8 cellular contexts compared by ENCODE assay signal in the genomic region with DNA sequence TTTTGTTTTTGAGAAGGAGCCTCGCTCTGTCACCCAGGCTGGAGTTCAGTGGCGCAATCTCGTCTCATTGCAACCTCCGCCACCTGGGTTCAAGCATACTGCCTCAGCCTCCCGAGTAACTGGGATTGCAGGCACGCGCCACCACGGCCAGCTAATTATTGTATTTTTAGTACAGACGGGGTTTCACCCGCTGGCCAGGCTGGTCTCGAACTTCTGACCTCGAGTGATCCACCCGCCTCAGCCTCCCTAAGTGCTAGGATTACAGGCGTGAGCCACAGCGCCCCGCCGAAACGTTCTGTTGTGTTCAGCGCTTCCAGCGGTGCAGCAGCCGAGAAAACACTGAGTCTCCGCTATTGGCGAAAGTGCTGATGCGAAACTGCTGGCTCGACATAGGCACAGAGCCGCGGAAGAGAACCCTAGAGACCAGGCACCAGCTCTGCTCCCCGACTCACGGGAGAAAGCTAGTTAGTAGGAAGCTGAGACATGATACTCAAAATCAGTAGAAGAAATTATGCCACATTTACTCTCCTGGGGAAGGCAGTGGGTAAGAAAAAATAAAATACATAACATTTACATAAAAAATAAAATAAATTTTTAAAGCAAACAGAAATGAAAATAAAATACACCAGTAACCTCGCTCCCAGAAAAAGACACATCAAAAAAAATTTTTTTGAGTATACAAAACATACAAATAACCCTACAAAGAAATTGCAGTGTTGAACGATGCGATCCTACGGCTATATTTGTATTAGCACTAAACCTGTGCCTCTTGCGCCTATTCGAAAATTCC. TPM values are rescaled to one million over a fixed set of nuclear protein-coding genes. Genes with fewer than 3 reads are reported as not detected.
DNase-seq lines count a peak whose midpoint lies in the region; ATAC-seq and TF ChIP-seq lines count a peak whose summit lies in the region.

No MANE protein-coding gene starts in this region.

- 12% methylated on average over 35 of the region's 35 CpGs for WGBS in liver

- no peaks in the 10 kb centered on the region for H3K4me1 ChIP-seq in liver (ENCODE audit: control insufficient read depth in 4 of 4, insufficient read depth in 4 of 4, low read length in 3 of 4)

- peak in 1 of 2 donors; percentile 4 for TF ChIP-seq RAD21 in liver (IDR thresholded peaks at IDR 0.05)

- H3K27ac ChIP-seq in cingulate gyrus (ENCODE audit: low read depth, low read length) (peak overlapping the region; percentile 88), liver (ENCODE audit: low read depth in 1 of 2, low read length in 2 of 2) (peak overlapping the region; percentile 81 to 89)

- H3K36me3 ChIP-seq in liver (ENCODE audit: control insufficient read depth in 4 of 4, insufficient read depth in 3 of 4, low read depth in 1 of 4, low read length in 3 of 4): no peaks in the 10 kb centered on the region

- ATAC-seq in GM19025 (IDR thresholded peaks at IDR 0.05; ENCODE audit: low read depth, unreplicated experiment): peak; percentile 25
- ATAC-seq in HG03378 (IDR thresholded peaks at IDR 0.05; ENCODE audit: unreplicated experiment): peak; percentile 33

- H3K9ac ChIP-seq in liver (ENCODE audit: low read depth in 1 of 2, low read length in 2 of 2): peak overlapping the region; percentile 1 to 84

- H3K9me3 ChIP-seq in liver (ENCODE audit: control insufficient read depth in 4 of 4, low read length in 3 of 4): peaks cover 0 to 3% (median 1%) of the 10 kb centered on the region in 4 donors

- DNase-seq in AG10803 (ENCODE audit: low read depth) (peak; percentile 94), NCI-H510A treated with DMSO at 0.1 percent for 48 hours (lab: John Stamatoyannopoulos, UW) (peak; percentile 74)
- DNase-seq in activated CD4-positive, alpha-beta T cell treated with anti-CD3 and anti-CD28 coated beads for 24 hours (ENCODE audit: low read depth in 2 of 2): peak; percentile 85 to 88
- DNase-seq in stimulated activated CD4-positive, alpha-beta T cell treated with anti-CD3 and anti-CD28 coated beads, Interleukin-4, amount 100 ng/mL, for 1 hour: peak; percentile 92

- TF ChIP-seq CTCF in AG10803 (conservative IDR thresholded peaks at IDR 0.05; ENCODE audit: low read length) (peak; percentile 25; the same call in 1 of the 2 replicates), liver (IDR thresholded peaks at IDR 0.05; ENCODE audit: low read depth, low read length, missing input control) (no peak)

- peak overlapping the region; percentile 69 for H3K4me3 ChIP-seq in AG10803 (ENCODE audit: low read length)
- peak overlapping the region in 2 of 3 donors; percentile 28 to 54 for H3K4me3 ChIP-seq in liver (ENCODE audit: low read depth in 1 of 3, low read length in 3 of 3)

- peaks cover 0 to 16% (median 6%) of the 10 kb centered on the region in 4 donors for H3K27me3 ChIP-seq in liver (ENCODE audit: control insufficient read depth in 4 of 4, insufficient read depth in 4 of 4, low read length in 3 of 4)

TF ChIP-seq in liver, 16 proteins besides CTCF, POLR2A, EP300 and RAD21:
- TF ChIP-seq FOXA2 (IDR thresholded peaks at IDR 0.05): no peak
- TF ChIP-seq, protein P1, sequence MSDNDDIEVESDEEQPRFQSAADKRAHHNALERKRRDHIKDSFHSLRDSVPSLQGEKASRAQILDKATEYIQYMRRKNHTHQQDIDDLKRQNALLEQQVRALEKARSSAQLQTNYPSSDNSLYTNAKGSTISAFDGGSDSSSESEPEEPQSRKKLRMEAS (IDR thresholded peaks at IDR 0.05): peak; percentile 19

RNA-seq across cellular contexts. Expression of gene ANXA2R, which starts 31.6 kb away (rescaled TPM):
- 1 to 10 TPM in 1 of 2 donors, under 1 TPM in 1; 0.84 to 2.0 TPM for total RNA-seq in liver
- under 1 TPM; 0.49 to 0.58 TPM for polyA plus RNA-seq in liver

Comparison
In these comparisons a context has a peak if more than half of its experiments do, and no peak if none do; other contexts are left out.
1. Peak in every context shown above with its lines: DNase-seq, ATAC-seq, H3K4me3 ChIP-seq and H3K27ac ChIP-seq.